In genomic region chrX:125210146-125210545, GRCh38 we compare ENCODE assay signal across 20 cellular contexts.
"Had no signal": no experiment of that assay in that cellular context is flagged by ENCODE, and none has a peak within 500 bp of the region (broad histone marks: within the 10 kb centered on the region; RNA-seq: fewer than 3 reads in every experiment).

No MANE protein-coding gene starts in this region.

- H3K9me3 ChIP-seq: mucosa of descending colon, ovary, suprapubic skin, thyroid gland, upper lobe of left lung, uterus had no signal

- H3K27ac Mint-ChIP-seq: naive thymus-derived CD8-positive, alpha-beta T cell had no signal

- FAIRE-seq: small intestine had no signal

- H3K36me3 ChIP-seq: heart left ventricle, ovary, suprapubic skin, thyroid gland, upper lobe of left lung, uterus had no signal

- H3K27me3 ChIP-seq: ovary, suprapubic skin, thyroid gland, upper lobe of left lung had no signal

- H3K4me3 Mint-ChIP-seq: naive thymus-derived CD8-positive, alpha-beta T cell had no signal

- H3K27ac ChIP-seq: foreskin keratinocyte, heart left ventricle, ovary, suprapubic skin, thyroid gland, upper lobe of left lung, uterus had no signal

- DNase-seq: cerebellar nuclear complex; dermis blood vessel endothelial cell; erythroblast; foreskin keratinocyte; heart left ventricle; hippocampal formation; mammary epithelial cell; mucosa of descending colon; naive thymus-derived CD8-positive, alpha-beta T cell; nucleus accumbens; ovary; right cardiac atrium; small intestine; stimulated activated CD4-positive, alpha-beta T cell treated with anti-CD3 and anti-CD28 coated beads, Interleukin-2, amount 100 ng/mL, for 48 hours; stimulated activated naive CD8-positive, alpha-beta T cell treated with anti-CD3 and anti-CD28 coated beads, Interleukin-15, Interleukin-2, amounts not matched to agents 100 U/mL and 50 U/mL, for 24 hours; thyroid gland; upper lobe of left lung; uterus had no signal

- H3K4me3 ChIP-seq: heart left ventricle, mucosa of descending colon, ovary, suprapubic skin, thyroid gland, upper lobe of left lung, uterus had no signal

- H3K4me1 ChIP-seq: foreskin keratinocyte, suprapubic skin, thyroid gland, uterus had no signal

- H3K36me3 Mint-ChIP-seq: naive thymus-derived CD8-positive, alpha-beta T cell had no signal

- ATAC-seq: foreskin keratinocyte; heart left ventricle; left lobe of liver; mucosa of descending colon; naive thymus-derived CD8-positive, alpha-beta T cell; right cardiac atrium; stimulated activated naive CD8-positive, alpha-beta T cell treated with anti-CD3 and anti-CD28 coated beads, Interleukin-15, Interleukin-2, amounts not matched to agents 100 U/mL and 50 U/mL, for 24 hours had no signal
